In genomic region chr19:34316741-34317241, GRCh38 we compare ENCODE assay signal across 1 cellular context.
A peak's percentile ranks its signal among the peaks of the same experiment; 100 is the strongest.
TF ChIP-seq lines count a peak whose summit lies in the region.

No MANE protein-coding gene starts in this region.

TF ChIP-seq in K562, 482 proteins besides CTCF, POLR2A, EP300 and RAD21 (continued from another document):
- TF ChIP-seq, protein P1, sequence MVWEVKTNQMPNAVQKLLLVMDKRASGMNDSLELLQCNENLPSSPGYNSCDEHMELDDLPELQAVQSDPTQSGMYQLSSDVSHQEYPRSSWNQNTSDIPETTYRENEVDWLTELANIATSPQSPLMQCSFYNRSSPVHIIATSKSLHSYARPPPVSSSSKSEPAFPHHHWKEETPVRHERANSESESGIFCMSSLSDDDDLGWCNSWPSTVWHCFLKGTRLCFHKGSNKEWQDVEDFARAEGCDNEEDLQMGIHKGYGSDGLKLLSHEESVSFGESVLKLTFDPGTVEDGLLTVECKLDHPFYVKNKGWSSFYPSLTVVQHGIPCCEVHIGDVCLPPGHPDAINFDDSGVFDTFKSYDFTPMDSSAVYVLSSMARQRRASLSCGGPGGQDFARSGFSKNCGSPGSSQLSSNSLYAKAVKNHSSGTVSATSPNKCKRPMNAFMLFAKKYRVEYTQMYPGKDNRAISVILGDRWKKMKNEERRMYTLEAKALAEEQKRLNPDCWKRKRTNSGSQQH (CRISPR knock-in tag; IDR thresholded peaks at IDR 0.05), result no peak
- TF ChIP-seq ZNF583 (CRISPR knock-in tag; IDR thresholded peaks at IDR 0.05) (no peak), SOX6 (IDR thresholded peaks at IDR 0.05) (0 out of 2 replicates have a peak, but pooled peaks have one; percentile 12), JUN (IDR thresholded peaks at IDR 0.05; ENCODE audit: borderline replicate concordance, low read depth, low read length) (peak; percentile 69; the same call in 1 of the 2 replicates), JUN (CRISPR knock-in tag; IDR thresholded peaks at IDR 0.05; ENCODE audit: borderline replicate concordance) (no peak), TSC22D4 (tag; IDR thresholded peaks at IDR 0.05) (no peak), FOS (IDR thresholded peaks at IDR 0.05; ENCODE audit: extremely low read depth, insufficient read length) (peak; percentile 5), JUND (IDR thresholded peaks at IDR 0.05; ENCODE audit: borderline replicate concordance, low read depth, low read length) (peak; percentile 87), JUND (tag; IDR thresholded peaks at IDR 0.05; ENCODE audit: borderline replicate concordance, low read depth, low read length) (peak; percentile 78; the same call in 2 of the 3 replicates), FOSL1 (tag; conservative IDR thresholded peaks at IDR 0.05) (peak; percentile 84), ATF3 (IDR thresholded peaks at IDR 0.05) (peak; percentile 79), ATF3 (CRISPR knock-in tag; conservative IDR thresholded peaks at IDR 0.05) (no peak), ZFP30 (CRISPR knock-in tag; IDR thresholded peaks at IDR 0.05; ENCODE audit: borderline replicate concordance) (no peak), MCM5 (IDR thresholded peaks at IDR 0.05; ENCODE audit: low read depth) (no peak)
- TF ChIP-seq, protein P2, sequence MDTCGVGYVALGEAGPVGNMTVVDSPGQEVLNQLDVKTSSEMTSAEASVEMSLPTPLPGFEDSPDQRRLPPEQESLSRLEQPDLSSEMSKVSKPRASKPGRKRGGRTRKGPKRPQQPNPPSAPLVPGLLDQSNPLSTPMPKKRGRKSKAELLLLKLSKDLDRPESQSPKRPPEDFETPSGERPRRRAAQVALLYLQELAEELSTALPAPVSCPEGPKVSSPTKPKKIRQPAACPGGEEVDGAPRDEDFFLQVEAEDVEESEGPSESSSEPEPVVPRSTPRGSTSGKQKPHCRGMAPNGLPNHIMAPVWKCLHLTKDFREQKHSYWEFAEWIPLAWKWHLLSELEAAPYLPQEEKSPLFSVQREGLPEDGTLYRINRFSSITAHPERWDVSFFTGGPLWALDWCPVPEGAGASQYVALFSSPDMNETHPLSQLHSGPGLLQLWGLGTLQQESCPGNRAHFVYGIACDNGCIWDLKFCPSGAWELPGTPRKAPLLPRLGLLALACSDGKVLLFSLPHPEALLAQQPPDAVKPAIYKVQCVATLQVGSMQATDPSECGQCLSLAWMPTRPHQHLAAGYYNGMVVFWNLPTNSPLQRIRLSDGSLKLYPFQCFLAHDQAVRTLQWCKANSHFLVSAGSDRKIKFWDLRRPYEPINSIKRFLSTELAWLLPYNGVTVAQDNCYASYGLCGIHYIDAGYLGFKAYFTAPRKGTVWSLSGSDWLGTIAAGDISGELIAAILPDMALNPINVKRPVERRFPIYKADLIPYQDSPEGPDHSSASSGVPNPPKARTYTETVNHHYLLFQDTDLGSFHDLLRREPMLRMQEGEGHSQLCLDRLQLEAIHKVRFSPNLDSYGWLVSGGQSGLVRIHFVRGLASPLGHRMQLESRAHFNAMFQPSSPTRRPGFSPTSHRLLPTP (IDR thresholded peaks at IDR 0.05; ENCODE audit: borderline replicate concordance, extremely low read depth, insufficient read length), result no peak
TF ChIP-seq in K562: peak in this region for 8.
